32 cellular contexts compared by ENCODE assay signal in the genomic region with DNA sequence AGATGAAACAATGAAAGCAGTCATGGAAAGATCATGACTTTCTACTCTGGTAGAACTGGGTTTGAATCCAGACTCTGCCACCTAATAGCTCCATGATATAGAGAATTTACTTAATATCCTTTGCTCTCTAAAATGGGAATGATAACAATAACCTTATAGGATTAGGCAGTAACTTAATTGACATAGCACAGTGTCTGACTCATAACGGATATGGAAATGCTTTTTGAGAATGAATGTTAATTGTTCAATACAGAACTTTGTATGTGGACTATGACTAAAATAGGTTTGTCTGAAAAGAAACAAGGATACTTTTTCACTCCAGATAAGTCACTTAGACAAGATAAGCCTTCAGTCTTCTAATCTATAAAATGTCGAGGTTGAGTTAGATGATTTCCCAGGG.
"Had no signal": no experiment of that assay in that cellular context is flagged by ENCODE, and none has a peak within 500 bp of the region (broad histone marks: within the 10 kb centered on the region; RNA-seq: fewer than 3 reads in every experiment).

No MANE protein-coding gene starts in this region.

- H3K9me3 ChIP-seq: adrenal gland, ascending aorta, body of pancreas, breast epithelium had no signal

- H3K27ac ChIP-seq: adrenal gland, ascending aorta, body of pancreas, brain microvascular endothelial cell, breast epithelium, cardiac muscle cell had no signal

- H3K27me3 ChIP-seq: adrenal gland, ascending aorta, body of pancreas, brain microvascular endothelial cell, breast epithelium, cardiac muscle cell had no signal

- ATAC-seq: activated naive CD4-positive, alpha-beta T cell treated with anti-CD3 and anti-CD28 coated beads, Interleukin-2, amount 50 U/mL, for 72 hours; activated naive CD8-positive, alpha-beta T cell treated with anti-CD3 and anti-CD28 coated beads, Interleukin-2, amount 50 U/mL, for 24 hours; activated T-cell treated with anti-CD3 and anti-CD28 coated beads, Interleukin-2, amount 50 U/mL, for 4 hours; activated T-cell treated with anti-CD3 and anti-CD28 coated beads, Interleukin-2, amount 50 U/mL, for 72 hours; activated T-helper 17 cell treated with anti-CD3 and anti-CD28 coated beads, Interleukin-2, amount 50 U/mL, for 72 hours; body of pancreas had no signal

- DNase-seq: activated effector memory CD4-positive, alpha-beta T cell treated with anti-CD3 and anti-CD28 coated beads, Interleukin-2, amount 50 U/mL, for 16 hours; activated effector memory CD4-positive, alpha-beta T cell treated with Interleukin-2 at 50 U/mL for 16 hours; activated gamma-delta T cell; activated gamma-delta T cell treated with Interleukin-2 at 50 U/mL for 16 hours; activated naive CD4-positive, alpha-beta T cell; activated naive CD4-positive, alpha-beta T cell treated with anti-CD3 and anti-CD28 coated beads for 36 hours; activated naive CD4-positive, alpha-beta T cell treated with anti-CD3 and anti-CD28 coated beads, Interleukin-2, amount 10 ng/mL, durations not matched to agents 7 days and 5 days; activated naive CD4-positive, alpha-beta T cell treated with anti-CD3 and anti-CD28 coated beads, Interleukin-2, amount 50 U/mL, for 16 hours; activated naive CD4-positive, alpha-beta T cell treated with Interleukin-2 at 50 U/mL for 16 hours; activated naive CD8-positive, alpha-beta T cell treated with anti-CD3 and anti-CD28 coated beads for 36 hours; activated naive CD8-positive, alpha-beta T cell treated with anti-CD3 and anti-CD28 coated beads, Interleukin-2, amount 10 ng/mL, durations not matched to agents 7 days and 5 days; activated naive CD8-positive, alpha-beta T cell treated with anti-CD3 and anti-CD28 coated beads, Interleukin-2, amount 50 U/mL, for 24 hours; activated T-cell treated with anti-CD3 and anti-CD28 coated beads, Interleukin-2, amount 50 U/mL, for 1 hour; activated T-cell treated with anti-CD3 and anti-CD28 coated beads, Interleukin-2, amount 50 U/mL, for 24 hours; activated T-cell treated with anti-CD3 and anti-CD28 coated beads, Interleukin-2, amount 50 U/mL, for 4 hours; activated T-cell treated with anti-CD3 and anti-CD28 coated beads, Interleukin-2, amount 50 U/mL, for 48 hours; activated T-cell treated with anti-CD3 and anti-CD28 coated beads, Interleukin-2, amount 50 U/mL, for 72 hours; adrenal gland; amniotic stem cell; amygdala; anterior cingulate cortex; aorta; body of pancreas; brain microvascular endothelial cell; caudate nucleus; central memory CD4-positive, alpha-beta T cell; cerebellar nuclear complex had no signal

- H3K4me3 ChIP-seq: adrenal gland, ascending aorta, body of pancreas, breast epithelium, cardiac muscle cell had no signal

- H3K36me3 ChIP-seq: adrenal gland, ascending aorta, brain microvascular endothelial cell, breast epithelium, cardiac muscle cell had no signal

- H3K4me1 ChIP-seq: adrenal gland, ascending aorta, body of pancreas, breast epithelium had no signal
